ENCODE assay signal across 29 cellular contexts in genomic region chr2:168172071-168172470, GRCh38.
"Had no signal": no experiment of that assay in that cellular context is flagged by ENCODE, and none has a peak within 500 bp of the region (broad histone marks: within the 10 kb centered on the region; RNA-seq: fewer than 3 reads in every experiment).

No MANE protein-coding gene starts in this region.

- H3K27ac ChIP-seq: adrenal gland, KMS-11, Peyer's patch, SJCRH30, SK-N-MC, WERI-Rb-1 had no signal

- H3K36me3 ChIP-seq: adrenal gland, SJCRH30, WERI-Rb-1 had no signal

- H3K27me3 ChIP-seq: adrenal gland, Peyer's patch, SJCRH30 had no signal

- H3K9ac ChIP-seq: KMS-11 had no signal

- H3K27ac Mint-ChIP-seq: activated CD4-positive, alpha-beta T cell treated with anti-CD3 and anti-CD28 coated beads, Interleukin-2, amount 10 ng/mL, durations not matched to agents 24 days and 14 days; activated CD8-positive, alpha-beta T cell treated with anti-CD3 and anti-CD28 coated beads for 36 hours; activated naive CD4-positive, alpha-beta T cell treated with anti-CD3 and anti-CD28 coated beads for 36 hours; activated naive CD4-positive, alpha-beta T cell treated with anti-CD3 and anti-CD28 coated beads, Interleukin-2, amount 50 U/mL, for 72 hours; activated T-cell treated with anti-CD3 and anti-CD28 coated beads, Interleukin-2, amount 50 U/mL, for 72 hours; activated T-helper 17 cell treated with anti-CD3 and anti-CD28 coated beads, Interleukin-2, amount 50 U/mL, for 72 hours; brain had no signal

- H3K9me3 ChIP-seq: adrenal gland, Peyer's patch, SJCRH30 had no signal

- H3K9me3 Mint-ChIP-seq: activated CD4-positive, alpha-beta T cell treated with anti-CD3 and anti-CD28 coated beads, Interleukin-2, amount 10 ng/mL, durations not matched to agents 24 days and 14 days; activated CD8-positive, alpha-beta T cell treated with anti-CD3 and anti-CD28 coated beads for 36 hours; activated naive CD4-positive, alpha-beta T cell treated with anti-CD3 and anti-CD28 coated beads for 36 hours; activated naive CD4-positive, alpha-beta T cell treated with anti-CD3 and anti-CD28 coated beads, Interleukin-2, amount 50 U/mL, for 72 hours; activated T-cell treated with anti-CD3 and anti-CD28 coated beads, Interleukin-2, amount 50 U/mL, for 72 hours; activated T-helper 17 cell treated with anti-CD3 and anti-CD28 coated beads, Interleukin-2, amount 50 U/mL, for 72 hours; brain; central memory CD8-positive, alpha-beta T cell had no signal

- H3K4me3 ChIP-seq: adrenal gland, Peyer's patch, SJCRH30, SK-N-MC had no signal

- FAIRE-seq: bronchial epithelial cell had no signal

- H3K4me3 Mint-ChIP-seq: activated CD4-positive, alpha-beta T cell treated with anti-CD3 and anti-CD28 coated beads, Interleukin-2, amount 10 ng/mL, durations not matched to agents 24 days and 14 days; activated CD8-positive, alpha-beta T cell treated with anti-CD3 and anti-CD28 coated beads for 36 hours; activated naive CD4-positive, alpha-beta T cell treated with anti-CD3 and anti-CD28 coated beads for 36 hours; activated T-cell treated with anti-CD3 and anti-CD28 coated beads, Interleukin-2, amount 50 U/mL, for 72 hours; activated T-helper 17 cell treated with anti-CD3 and anti-CD28 coated beads, Interleukin-2, amount 50 U/mL, for 72 hours; brain; central memory CD8-positive, alpha-beta T cell had no signal

- H3K4me2 ChIP-seq: KMS-11 had no signal

- H3K4me1 ChIP-seq: Peyer's patch, SJCRH30 had no signal

- DNase-seq: activated CD4-positive, alpha-beta T cell treated with anti-CD3 and anti-CD28 coated beads, Interleukin-2, amount 10 ng/mL, durations not matched to agents 24 days and 14 days; activated CD4-positive, alpha-beta T cell treated with anti-CD3 and anti-CD28 coated beads, Interleukin-2, amount 50 U/mL, for 4 hours; activated CD8-positive, alpha-beta T cell treated with anti-CD3 and anti-CD28 coated beads for 36 hours; activated effector memory CD4-positive, alpha-beta T cell treated with anti-CD3 and anti-CD28 coated beads, Interleukin-2, amount 50 U/mL, for 16 hours; activated naive CD4-positive, alpha-beta T cell treated with anti-CD3 and anti-CD28 coated beads for 36 hours; activated T-cell treated with anti-CD3 and anti-CD28 coated beads, Interleukin-2, amount 50 U/mL, for 1 hour; activated T-cell treated with anti-CD3 and anti-CD28 coated beads, Interleukin-2, amount 50 U/mL, for 72 hours; adrenal gland; MM.1S; NCI-H1092; NCI-H1436 treated with DMSO at 0.1 percent for 48 hours; NCI-H1694 treated with DMSO at 0.1 percent for 48 hours; NCI-H2029; NCI-H510A; NCI-H748 treated with DMSO at 0.1 percent for 48 hours; NK-92 treated with Interleukin-12 subunit alpha and Interleukin-12 subunit beta, amount 100 ng/mL, for 24 hours; PC-3; Peyer's patch; RPMI8226; SJCRH30; T1000; WERI-Rb-1 had no signal

- H3K27me3 Mint-ChIP-seq: activated CD4-positive, alpha-beta T cell treated with anti-CD3 and anti-CD28 coated beads, Interleukin-2, amount 10 ng/mL, durations not matched to agents 24 days and 14 days; activated CD8-positive, alpha-beta T cell treated with anti-CD3 and anti-CD28 coated beads for 36 hours; activated T-helper 17 cell treated with anti-CD3 and anti-CD28 coated beads, Interleukin-2, amount 50 U/mL, for 72 hours; brain; central memory CD8-positive, alpha-beta T cell had no signal

- ATAC-seq: activated CD8-positive, alpha-beta T cell treated with anti-CD3 and anti-CD28 coated beads for 36 hours; activated naive CD4-positive, alpha-beta T cell treated with anti-CD3 and anti-CD28 coated beads, Interleukin-2, amount 50 U/mL, for 72 hours; activated T-cell treated with anti-CD3 and anti-CD28 coated beads, Interleukin-2, amount 50 U/mL, for 72 hours; activated T-helper 17 cell treated with anti-CD3 and anti-CD28 coated beads, Interleukin-2, amount 50 U/mL, for 72 hours; PC-3 had no signal
